In genomic region chr12:67288561-67288960, GRCh38 we compare ENCODE assay signal across 25 cellular contexts. TPM values are rescaled to one million over a fixed set of nuclear protein-coding genes. Genes with fewer than 3 reads are reported as not detected.
A peak's percentile ranks its signal among the peaks of the same experiment; 100 is the strongest.
DNase-seq lines count a peak whose midpoint lies in the region; ATAC-seq and TF ChIP-seq lines count a peak whose summit lies in the region.
"Had no signal": no experiment of that assay in that cellular context is flagged by ENCODE, and none has a peak within 500 bp of the region (broad histone marks: within the 10 kb centered on the region; RNA-seq: fewer than 3 reads in every experiment).

No MANE protein-coding gene starts in this region.

- intact Hi-C loops in activated naive CD4-positive, alpha-beta T cell treated with anti-CD3 and anti-CD28 coated beads for 36 hours (cut with micrococcal nuclease): no loop called here
- intact Hi-C loops in activated CD8-positive, alpha-beta T cell treated with anti-CD3 and anti-CD28 coated beads for 36 hours (cut with micrococcal nuclease): no loop called here

- TF ChIP-seq CTCF in activated CD8-positive, alpha-beta T cell treated with anti-CD3 and anti-CD28 coated beads for 36 hours (IDR thresholded peaks at IDR 0.05): no peak

- H3K36me3 Mint-ChIP-seq in activated naive CD4-positive, alpha-beta T cell treated with anti-CD3 and anti-CD28 coated beads for 36 hours (ENCODE audit: low read depth): peaks cover 41% of the 10 kb centered on the region
- peaks cover 47% of the 10 kb centered on the region for H3K36me3 Mint-ChIP-seq in activated naive CD4-positive, alpha-beta T cell treated with anti-CD3 and anti-CD28 coated beads, Interleukin-2, amount 10 ng/mL, durations not matched to agents 7 days and 5 days
- H3K36me3 Mint-ChIP-seq in activated CD8-positive, alpha-beta T cell treated with anti-CD3 and anti-CD28 coated beads for 36 hours (ENCODE audit: low read depth): peaks cover 58% of the 10 kb centered on the region
- H3K36me3 Mint-ChIP-seq in stimulated activated naive CD8-positive, alpha-beta T cell treated with anti-CD3 and anti-CD28 coated beads, Interleukin-15, Interleukin-2, amounts not matched to agents 100 ng/mL and 50 ng/mL, for 24 hours (ENCODE audit: low read depth): peaks cover 81% of the 10 kb centered on the region

- H3K27ac Mint-ChIP-seq in activated naive CD4-positive, alpha-beta T cell treated with anti-CD3 and anti-CD28 coated beads for 36 hours: peak overlapping the region; percentile 75
- no peak overlapping the region for H3K27ac Mint-ChIP-seq in activated naive CD4-positive, alpha-beta T cell treated with anti-CD3 and anti-CD28 coated beads, Interleukin-2, amount 10 ng/mL, durations not matched to agents 7 days and 5 days
- H3K27ac Mint-ChIP-seq in activated CD8-positive, alpha-beta T cell treated with anti-CD3 and anti-CD28 coated beads for 36 hours: peak overlapping the region; percentile 83
- peak overlapping the region; percentile 82 for H3K27ac Mint-ChIP-seq in stimulated activated naive CD8-positive, alpha-beta T cell treated with anti-CD3 and anti-CD28 coated beads, Interleukin-15, Interleukin-2, amounts not matched to agents 100 ng/mL and 50 ng/mL, for 24 hours
- H3K27ac Mint-ChIP-seq: nephron; stimulated activated naive B cell treated with anti-CD40 and anti-IgM and Interleukin-4, amounts not matched to agents 10 μg/mL and 1 μg/mL and 100 μg/mL, for 72 hours had no signal

- CTCF ChIA-PET in activated naive CD4-positive, alpha-beta T cell treated with anti-CD3 and anti-CD28 coated beads for 36 hours (lab: Charles Lee): no interaction called here
- CTCF ChIA-PET in activated naive CD4-positive, alpha-beta T cell treated with anti-CD3 and anti-CD28 coated beads, Interleukin-2, amount 10 ng/mL, durations not matched to agents 7 days and 5 days (lab: Charles Lee): no interaction called here
- CTCF ChIA-PET in activated CD8-positive, alpha-beta T cell treated with anti-CD3 and anti-CD28 coated beads for 36 hours (lab: Charles Lee): no interaction called here

- H3K9me3 Mint-ChIP-seq in activated naive CD4-positive, alpha-beta T cell treated with anti-CD3 and anti-CD28 coated beads for 36 hours: no peaks in the 10 kb centered on the region
- H3K9me3 Mint-ChIP-seq in activated naive CD4-positive, alpha-beta T cell treated with anti-CD3 and anti-CD28 coated beads, Interleukin-2, amount 10 ng/mL, durations not matched to agents 7 days and 5 days: no peaks in the 10 kb centered on the region
- peaks cover 5% of the 10 kb centered on the region for H3K9me3 Mint-ChIP-seq in activated CD8-positive, alpha-beta T cell treated with anti-CD3 and anti-CD28 coated beads for 36 hours
- H3K9me3 Mint-ChIP-seq in stimulated activated naive CD8-positive, alpha-beta T cell treated with anti-CD3 and anti-CD28 coated beads, Interleukin-15, Interleukin-2, amounts not matched to agents 100 ng/mL and 50 ng/mL, for 24 hours: no peaks in the 10 kb centered on the region
- H3K9me3 Mint-ChIP-seq: nephron; stimulated activated naive B cell treated with anti-CD40 and anti-IgM and Interleukin-4, amounts not matched to agents 10 μg/mL and 1 μg/mL and 100 μg/mL, for 72 hours had no signal

- no peak for DNase-seq in activated naive CD4-positive, alpha-beta T cell treated with anti-CD3 and anti-CD28 coated beads for 36 hours
- DNase-seq in activated naive CD4-positive, alpha-beta T cell treated with anti-CD3 and anti-CD28 coated beads, Interleukin-2, amount 10 ng/mL, durations not matched to agents 7 days and 5 days: no peak
- peak; percentile 11 for DNase-seq in activated CD8-positive, alpha-beta T cell treated with anti-CD3 and anti-CD28 coated beads for 36 hours
- DNase-seq in iris pigment epithelial cell (ENCODE audit: low read depth) (peak; percentile 65), DMS153 (lab: John Stamatoyannopoulos, UW) (no peak)
- no peak for DNase-seq in central memory CD4-positive, alpha-beta T cell
- DNase-seq: ACHN; activated CD4-positive, CD25-positive, alpha-beta regulatory T cell; brain microvascular endothelial cell; effector memory CD4-positive, alpha-beta T cell; EL; erythroblast; heart left ventricle; left ventricle myocardium inferior; midbrain; NCI-H1436; NCI-H2107; NCI-H446 treated with DMSO at 0.1 percent for 48 hours; pancreas; stimulated activated naive B cell treated with anti-CD40 and anti-IgM and Interleukin-4, amounts not matched to agents 10 μg/mL and 1 μg/mL and 100 μg/mL, for 72 hours had no signal

- no peak overlapping the region for H3K4me3 Mint-ChIP-seq in activated naive CD4-positive, alpha-beta T cell treated with anti-CD3 and anti-CD28 coated beads for 36 hours
- H3K4me3 Mint-ChIP-seq in activated naive CD4-positive, alpha-beta T cell treated with anti-CD3 and anti-CD28 coated beads, Interleukin-2, amount 10 ng/mL, durations not matched to agents 7 days and 5 days: no peak overlapping the region
- H3K4me3 Mint-ChIP-seq in activated CD8-positive, alpha-beta T cell treated with anti-CD3 and anti-CD28 coated beads for 36 hours: no peak overlapping the region
- peak overlapping the region; percentile 4 for H3K4me3 Mint-ChIP-seq in stimulated activated naive CD8-positive, alpha-beta T cell treated with anti-CD3 and anti-CD28 coated beads, Interleukin-15, Interleukin-2, amounts not matched to agents 100 ng/mL and 50 ng/mL, for 24 hours
- H3K4me3 Mint-ChIP-seq: nephron; stimulated activated naive B cell treated with anti-CD40 and anti-IgM and Interleukin-4, amounts not matched to agents 10 μg/mL and 1 μg/mL and 100 μg/mL, for 72 hours had no signal

- H3K4me1 Mint-ChIP-seq in activated naive CD4-positive, alpha-beta T cell treated with anti-CD3 and anti-CD28 coated beads for 36 hours (ENCODE audit: low read depth): peaks cover 38% of the 10 kb centered on the region
- H3K4me1 Mint-ChIP-seq in activated naive CD4-positive, alpha-beta T cell treated with anti-CD3 and anti-CD28 coated beads, Interleukin-2, amount 10 ng/mL, durations not matched to agents 7 days and 5 days: peaks cover 23% of the 10 kb centered on the region
- peaks cover 53% of the 10 kb centered on the region for H3K4me1 Mint-ChIP-seq in activated CD8-positive, alpha-beta T cell treated with anti-CD3 and anti-CD28 coated beads for 36 hours (ENCODE audit: low read depth)
- peaks cover 50% of the 10 kb centered on the region for H3K4me1 Mint-ChIP-seq in stimulated activated naive CD8-positive, alpha-beta T cell treated with anti-CD3 and anti-CD28 coated beads, Interleukin-15, Interleukin-2, amounts not matched to agents 100 ng/mL and 50 ng/mL, for 24 hours (ENCODE audit: low read depth)

- ATAC-seq in activated CD8-positive, alpha-beta T cell treated with anti-CD3 and anti-CD28 coated beads for 36 hours: peak; percentile 73
- no peak for ATAC-seq in GM18511 (IDR thresholded peaks at IDR 0.05; ENCODE audit: unreplicated experiment)
- ATAC-seq: HCT116; heart left ventricle; Right ventricle myocardium inferior; stimulated activated naive B cell treated with anti-CD40 and anti-IgM and Interleukin-4, amounts not matched to agents 10 μg/mL and 1 μg/mL and 100 μg/mL, for 72 hours had no signal

- no peaks in the 10 kb centered on the region for H3K27me3 Mint-ChIP-seq in activated naive CD4-positive, alpha-beta T cell treated with anti-CD3 and anti-CD28 coated beads for 36 hours (ENCODE audit: low read depth)
- H3K27me3 Mint-ChIP-seq in activated naive CD4-positive, alpha-beta T cell treated with anti-CD3 and anti-CD28 coated beads, Interleukin-2, amount 10 ng/mL, durations not matched to agents 7 days and 5 days: no peaks in the 10 kb centered on the region
- no peaks in the 10 kb centered on the region for H3K27me3 Mint-ChIP-seq in activated CD8-positive, alpha-beta T cell treated with anti-CD3 and anti-CD28 coated beads for 36 hours
- no peaks in the 10 kb centered on the region for H3K27me3 Mint-ChIP-seq in stimulated activated naive CD8-positive, alpha-beta T cell treated with anti-CD3 and anti-CD28 coated beads, Interleukin-15, Interleukin-2, amounts not matched to agents 100 ng/mL and 50 ng/mL, for 24 hours
- H3K27me3 Mint-ChIP-seq: stimulated activated naive B cell treated with anti-CD40 and anti-IgM and Interleukin-4, amounts not matched to agents 10 μg/mL and 1 μg/mL and 100 μg/mL, for 72 hours had no signal

- POLR2A ChIA-PET in activated CD8-positive, alpha-beta T cell treated with anti-CD3 and anti-CD28 coated beads for 36 hours (lab: Charles Lee): interaction anchor here (0.7 to 1.0 kb wide), 2 partner anchors 12 to 19 kb away, joined by 3 to 4 read pairs; partner anchors contain the start of gene CAND1

RNA-seq across cellular contexts. Expression of gene CAND1, which starts 19.4 kb away (rescaled TPM):
- total RNA-seq in activated naive CD4-positive, alpha-beta T cell treated with anti-CD3 and anti-CD28 coated beads for 36 hours: 100 to 1,000 TPM; 221 to 224 TPM
- total RNA-seq in activated CD8-positive, alpha-beta T cell treated with anti-CD3 and anti-CD28 coated beads for 36 hours: 100 to 1,000 TPM; 216 to 221 TPM

Comparison
In these comparisons a context has a peak if more than half of its experiments do, and no peak if none do; other contexts are left out.
1. DNase-seq: peak in activated CD8-positive, alpha-beta T cell treated with anti-CD3 and anti-CD28 coated beads for 36 hours (single experiment) and iris pigment epithelial cell (single experiment); none in activated naive CD4-positive, alpha-beta T cell treated with anti-CD3 and anti-CD28 coated beads for 36 hours (single experiment), activated naive CD4-positive, alpha-beta T cell treated with anti-CD3 and anti-CD28 coated beads, Interleukin-2, amount 10 ng/mL, durations not matched to agents 7 days and 5 days (single experiment), DMS153 (single experiment) and central memory CD4-positive, alpha-beta T cell (single experiment).